Comparison of ENCODE assay signal across 1 cellular context in genomic region chr17:73156166-73156840, GRCh38.
TF ChIP-seq lines count a peak whose summit lies in the region.

No MANE protein-coding gene starts in this region.

TF ChIP-seq in HepG2, 621 proteins besides CTCF, POLR2A, EP300 and RAD21 (continued from another document and continues in another):
- TF ChIP-seq KDM2A (CRISPR knock-in tag; IDR thresholded peaks at IDR 0.05; ENCODE audit: borderline replicate concordance, low read depth), result peak; percentile 74; the same call in 1 of the 2 replicates
- peak; percentile 81; the same call in 1 of the 2 replicates for TF ChIP-seq ZNF792 (CRISPR knock-in tag; IDR thresholded peaks at IDR 0.05)
- TF ChIP-seq FOXO1 (CRISPR knock-in tag; IDR thresholded peaks at IDR 0.05), result peak; percentile 39; the same call in 1 of the 2 replicates
- no peak for TF ChIP-seq ZBTB14 (CRISPR knock-in tag; IDR thresholded peaks at IDR 0.05)
- TF ChIP-seq EZH2 (conservative IDR thresholded peaks at IDR 0.05; ENCODE audit: low read depth, low read length), result peak; percentile 56; the same call in 1 of the 2 replicates
- peak; percentile 40; the same call in 1 of the 2 replicates for TF ChIP-seq PHF21A (CRISPR knock-in tag; IDR thresholded peaks at IDR 0.05)
- TF ChIP-seq ZNF136 (CRISPR knock-in tag; IDR thresholded peaks at IDR 0.05; ENCODE audit: low read depth), result 0 out of 2 replicates have a peak, but pooled peaks have one; percentile 51
- no peak for TF ChIP-seq FLYWCH1 (CRISPR knock-in tag; IDR thresholded peaks at IDR 0.05)
- TF ChIP-seq CREB3 (CRISPR knock-in tag; IDR thresholded peaks at IDR 0.05), result no peak
- peak; percentile 90 for TF ChIP-seq STAG1 (CRISPR knock-in tag; IDR thresholded peaks at IDR 0.05)
- peak; percentile 55; the same call in 1 of the 2 replicates for TF ChIP-seq TSC22D2 (CRISPR knock-in tag; IDR thresholded peaks at IDR 0.05; ENCODE audit: borderline replicate concordance)
- 0 out of 2 replicates have a peak, but pooled peaks have one; percentile 13 for TF ChIP-seq ZNF468 (CRISPR knock-in tag; IDR thresholded peaks at IDR 0.05)
- TF ChIP-seq, protein P1, sequence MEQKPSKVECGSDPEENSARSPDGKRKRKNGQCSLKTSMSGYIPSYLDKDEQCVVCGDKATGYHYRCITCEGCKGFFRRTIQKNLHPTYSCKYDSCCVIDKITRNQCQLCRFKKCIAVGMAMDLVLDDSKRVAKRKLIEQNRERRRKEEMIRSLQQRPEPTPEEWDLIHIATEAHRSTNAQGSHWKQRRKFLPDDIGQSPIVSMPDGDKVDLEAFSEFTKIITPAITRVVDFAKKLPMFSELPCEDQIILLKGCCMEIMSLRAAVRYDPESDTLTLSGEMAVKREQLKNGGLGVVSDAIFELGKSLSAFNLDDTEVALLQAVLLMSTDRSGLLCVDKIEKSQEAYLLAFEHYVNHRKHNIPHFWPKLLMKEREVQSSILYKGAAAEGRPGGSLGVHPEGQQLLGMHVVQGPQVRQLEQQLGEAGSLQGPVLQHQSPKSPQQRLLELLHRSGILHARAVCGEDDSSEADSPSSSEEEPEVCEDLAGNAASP (CRISPR knock-in tag; IDR thresholded peaks at IDR 0.05; ENCODE audit: borderline replicate concordance), result 0 out of 2 replicates have a peak, but pooled peaks have one; percentile 30
- TF ChIP-seq MAFF (IDR thresholded peaks at IDR 0.05; ENCODE audit: low read depth, low read length), result peak; percentile 28; the same call in 1 of the 2 replicates
- TF ChIP-seq IKZF1 (IDR thresholded peaks at IDR 0.05), result no peak
- peak; percentile 10; the same call in 1 of the 2 replicates for TF ChIP-seq HCFC1 (IDR thresholded peaks at IDR 0.05; ENCODE audit: low read depth, low read length)
- no peak for TF ChIP-seq ZNF12 (CRISPR knock-in tag; IDR thresholded peaks at IDR 0.05)
- TF ChIP-seq, protein P2, sequence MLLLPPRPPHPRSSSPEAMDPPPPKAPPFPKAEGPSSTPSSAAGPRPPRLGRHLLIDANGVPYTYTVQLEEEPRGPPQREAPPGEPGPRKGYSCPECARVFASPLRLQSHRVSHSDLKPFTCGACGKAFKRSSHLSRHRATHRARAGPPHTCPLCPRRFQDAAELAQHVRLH (CRISPR knock-in tag; IDR thresholded peaks at IDR 0.05; ENCODE audit: borderline replicate concordance, low read depth), result 0 out of 2 replicates have a peak, but pooled peaks have one; percentile 27
- peak; percentile 77 for TF ChIP-seq KAT8 (CRISPR knock-in tag; IDR thresholded peaks at IDR 0.05)
- TF ChIP-seq ARID5B (CRISPR knock-in tag; IDR thresholded peaks at IDR 0.05), result peak; percentile 70
- peak; percentile 67; the same call in 1 of the 2 replicates for TF ChIP-seq ZNF331 (CRISPR knock-in tag; IDR thresholded peaks at IDR 0.05)
- 0 out of 2 replicates have a peak, but pooled peaks have one; percentile 25 for TF ChIP-seq ZFP1 (CRISPR knock-in tag; IDR thresholded peaks at IDR 0.05)
- peak; percentile 52; the same call in 1 of the 2 replicates for TF ChIP-seq THAP11 (CRISPR knock-in tag; IDR thresholded peaks at IDR 0.05)
- no peak for TF ChIP-seq ZNF781 (CRISPR knock-in tag; IDR thresholded peaks at IDR 0.05; ENCODE audit: borderline replicate concordance, not compliant biosample characterization)
- no peak for TF ChIP-seq NR2F6 (IDR thresholded peaks at IDR 0.05)
- peak; percentile 15; the same call in 1 of the 2 replicates for TF ChIP-seq NR2F6 (CRISPR knock-in tag; IDR thresholded peaks at IDR 0.05)
- TF ChIP-seq, protein P3, sequence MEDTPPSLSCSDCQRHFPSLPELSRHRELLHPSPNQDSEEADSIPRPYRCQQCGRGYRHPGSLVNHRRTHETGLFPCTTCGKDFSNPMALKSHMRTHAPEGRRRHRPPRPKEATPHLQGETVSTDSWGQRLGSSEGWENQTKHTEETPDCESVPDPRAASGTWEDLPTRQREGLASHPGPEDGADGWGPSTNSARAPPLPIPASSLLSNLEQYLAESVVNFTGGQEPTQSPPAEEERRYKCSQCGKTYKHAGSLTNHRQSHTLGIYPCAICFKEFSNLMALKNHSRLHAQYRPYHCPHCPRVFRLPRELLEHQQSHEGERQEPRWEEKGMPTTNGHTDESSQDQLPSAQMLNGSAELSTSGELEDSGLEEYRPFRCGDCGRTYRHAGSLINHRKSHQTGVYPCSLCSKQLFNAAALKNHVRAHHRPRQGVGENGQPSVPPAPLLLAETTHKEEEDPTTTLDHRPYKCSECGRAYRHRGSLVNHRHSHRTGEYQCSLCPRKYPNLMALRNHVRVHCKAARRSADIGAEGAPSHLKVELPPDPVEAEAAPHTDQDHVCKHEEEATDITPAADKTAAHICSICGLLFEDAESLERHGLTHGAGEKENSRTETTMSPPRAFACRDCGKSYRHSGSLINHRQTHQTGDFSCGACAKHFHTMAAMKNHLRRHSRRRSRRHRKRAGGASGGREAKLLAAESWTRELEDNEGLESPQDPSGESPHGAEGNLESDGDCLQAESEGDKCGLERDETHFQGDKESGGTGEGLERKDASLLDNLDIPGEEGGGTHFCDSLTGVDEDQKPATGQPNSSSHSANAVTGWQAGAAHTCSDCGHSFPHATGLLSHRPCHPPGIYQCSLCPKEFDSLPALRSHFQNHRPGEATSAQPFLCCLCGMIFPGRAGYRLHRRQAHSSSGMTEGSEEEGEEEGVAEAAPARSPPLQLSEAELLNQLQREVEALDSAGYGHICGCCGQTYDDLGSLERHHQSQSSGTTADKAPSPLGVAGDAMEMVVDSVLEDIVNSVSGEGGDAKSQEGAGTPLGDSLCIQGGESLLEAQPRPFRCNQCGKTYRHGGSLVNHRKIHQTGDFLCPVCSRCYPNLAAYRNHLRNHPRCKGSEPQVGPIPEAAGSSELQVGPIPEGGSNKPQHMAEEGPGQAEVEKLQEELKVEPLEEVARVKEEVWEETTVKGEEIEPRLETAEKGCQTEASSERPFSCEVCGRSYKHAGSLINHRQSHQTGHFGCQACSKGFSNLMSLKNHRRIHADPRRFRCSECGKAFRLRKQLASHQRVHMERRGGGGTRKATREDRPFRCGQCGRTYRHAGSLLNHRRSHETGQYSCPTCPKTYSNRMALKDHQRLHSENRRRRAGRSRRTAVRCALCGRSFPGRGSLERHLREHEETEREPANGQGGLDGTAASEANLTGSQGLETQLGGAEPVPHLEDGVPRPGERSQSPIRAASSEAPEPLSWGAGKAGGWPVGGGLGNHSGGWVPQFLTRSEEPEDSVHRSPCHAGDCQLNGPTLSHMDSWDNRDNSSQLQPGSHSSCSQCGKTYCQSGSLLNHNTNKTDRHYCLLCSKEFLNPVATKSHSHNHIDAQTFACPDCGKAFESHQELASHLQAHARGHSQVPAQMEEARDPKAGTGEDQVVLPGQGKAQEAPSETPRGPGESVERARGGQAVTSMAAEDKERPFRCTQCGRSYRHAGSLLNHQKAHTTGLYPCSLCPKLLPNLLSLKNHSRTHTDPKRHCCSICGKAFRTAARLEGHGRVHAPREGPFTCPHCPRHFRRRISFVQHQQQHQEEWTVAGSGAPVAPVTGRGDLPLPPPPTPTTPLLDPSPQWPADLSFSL (CRISPR knock-in tag; IDR thresholded peaks at IDR 0.05), result peak; percentile 73; the same call in 1 of the 2 replicates
- TF ChIP-seq, protein P4, sequence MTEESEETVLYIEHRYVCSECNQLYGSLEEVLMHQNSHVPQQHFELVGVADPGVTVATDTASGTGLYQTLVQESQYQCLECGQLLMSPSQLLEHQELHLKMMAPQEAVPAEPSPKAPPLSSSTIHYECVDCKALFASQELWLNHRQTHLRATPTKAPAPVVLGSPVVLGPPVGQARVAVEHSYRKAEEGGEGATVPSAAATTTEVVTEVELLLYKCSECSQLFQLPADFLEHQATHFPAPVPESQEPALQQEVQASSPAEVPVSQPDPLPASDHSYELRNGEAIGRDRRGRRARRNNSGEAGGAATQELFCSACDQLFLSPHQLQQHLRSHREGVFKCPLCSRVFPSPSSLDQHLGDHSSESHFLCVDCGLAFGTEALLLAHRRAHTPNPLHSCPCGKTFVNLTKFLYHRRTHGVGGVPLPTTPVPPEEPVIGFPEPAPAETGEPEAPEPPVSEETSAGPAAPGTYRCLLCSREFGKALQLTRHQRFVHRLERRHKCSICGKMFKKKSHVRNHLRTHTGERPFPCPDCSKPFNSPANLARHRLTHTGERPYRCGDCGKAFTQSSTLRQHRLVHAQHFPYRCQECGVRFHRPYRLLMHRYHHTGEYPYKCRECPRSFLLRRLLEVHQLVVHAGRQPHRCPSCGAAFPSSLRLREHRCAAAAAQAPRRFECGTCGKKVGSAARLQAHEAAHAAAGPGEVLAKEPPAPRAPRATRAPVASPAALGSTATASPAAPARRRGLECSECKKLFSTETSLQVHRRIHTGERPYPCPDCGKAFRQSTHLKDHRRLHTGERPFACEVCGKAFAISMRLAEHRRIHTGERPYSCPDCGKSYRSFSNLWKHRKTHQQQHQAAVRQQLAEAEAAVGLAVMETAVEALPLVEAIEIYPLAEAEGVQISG (CRISPR knock-in tag; IDR thresholded peaks at IDR 0.05), result peak; percentile 51; the same call in 1 of the 2 replicates
- TF ChIP-seq, protein P5, sequence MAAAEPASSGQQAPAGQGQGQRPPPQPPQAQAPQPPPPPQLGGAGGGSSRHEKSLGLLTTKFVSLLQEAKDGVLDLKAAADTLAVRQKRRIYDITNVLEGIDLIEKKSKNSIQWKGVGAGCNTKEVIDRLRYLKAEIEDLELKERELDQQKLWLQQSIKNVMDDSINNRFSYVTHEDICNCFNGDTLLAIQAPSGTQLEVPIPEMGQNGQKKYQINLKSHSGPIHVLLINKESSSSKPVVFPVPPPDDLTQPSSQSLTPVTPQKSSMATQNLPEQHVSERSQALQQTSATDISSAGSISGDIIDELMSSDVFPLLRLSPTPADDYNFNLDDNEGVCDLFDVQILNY (CRISPR knock-in tag; conservative IDR thresholded peaks at IDR 0.05), result no peak
- TF ChIP-seq, protein P6, sequence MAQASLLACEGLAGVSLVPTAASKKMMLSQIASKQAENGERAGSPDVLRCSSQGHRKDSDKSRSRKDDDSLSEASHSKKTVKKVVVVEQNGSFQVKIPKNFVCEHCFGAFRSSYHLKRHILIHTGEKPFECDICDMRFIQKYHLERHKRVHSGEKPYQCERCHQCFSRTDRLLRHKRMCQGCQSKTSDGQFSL (CRISPR knock-in tag; IDR thresholded peaks at IDR 0.05), result no peak
- 0 out of 2 replicates have a peak, but pooled peaks have one; percentile 66 for TF ChIP-seq PCBP1 (IDR thresholded peaks at IDR 0.05; ENCODE audit: borderline replicate concordance, low read depth, low read length)
- peak; percentile 54 for TF ChIP-seq HDAC2 (CRISPR knock-in tag; IDR thresholded peaks at IDR 0.05)
- no peak for TF ChIP-seq TFDP1 (CRISPR knock-in tag; IDR thresholded peaks at IDR 0.05; ENCODE audit: borderline replicate concordance)
- 0 out of 2 replicates have a peak, but pooled peaks have one; percentile 27 for TF ChIP-seq ZNF256 (CRISPR knock-in tag; conservative IDR thresholded peaks at IDR 0.05)
